15 cellular contexts compared by ENCODE assay signal in genomic region chr6:67683960-67684359, GRCh38.
DNase-seq lines count a peak whose midpoint lies in the region; FAIRE-seq and TF ChIP-seq lines count a peak whose summit lies in the region.
"Had no signal": no experiment of that assay in that cellular context is flagged by ENCODE, and none has a peak within 500 bp of the region (broad histone marks: within the 10 kb centered on the region; RNA-seq: fewer than 3 reads in every experiment).

No MANE protein-coding gene starts in this region.

- H3K4ac ChIP-seq in mesenchymal stem cell (ENCODE audit: low read depth in 1 of 2, low read length in 2 of 2), result no peak overlapping the region

- H3K27ac Mint-ChIP-seq in activated CD4-positive, alpha-beta T cell treated with anti-CD3 and anti-CD28 coated beads, Interleukin-2, amount 10 ng/mL, durations not matched to agents 24 days and 14 days, result no peak overlapping the region
- H3K27ac Mint-ChIP-seq: activated naive CD8-positive, alpha-beta T cell treated with anti-CD3 and anti-CD28 coated beads, Interleukin-2, amount 10 ng/mL, durations not matched to agents 7 days and 5 days; CD4-positive, alpha-beta memory T cell; T-helper 17 cell had no signal

- no peak overlapping the region for H3K18ac ChIP-seq in mesenchymal stem cell (ENCODE audit: low read depth in 1 of 2, low read length in 2 of 2)

- no peaks in the 10 kb centered on the region for H3K9me3 ChIP-seq in mesenchymal stem cell (ENCODE audit: control insufficient read depth, low read length)

- H3K4me1 ChIP-seq in mesenchymal stem cell (ENCODE audit: control insufficient read depth, insufficient read depth, low read depth, low read length), result no peaks in the 10 kb centered on the region

- no peak overlapping the region for H3K23ac ChIP-seq in mesenchymal stem cell (ENCODE audit: low read length in 2 of 2)

- H3K4me2 ChIP-seq in mesenchymal stem cell (ENCODE audit: low read length, poor library complexity, severe bottlenecking), result no peak overlapping the region

- H2AK5ac ChIP-seq in mesenchymal stem cell (ENCODE audit: low read length, severe bottlenecking), result no peak overlapping the region

- intact Hi-C loops in lower leg skin (cut with DNase I; ENCODE audit: low total_unique reads), result no loop called here
- intact Hi-C loops in activated CD4-positive, alpha-beta T cell treated with anti-CD3 and anti-CD28 coated beads, Interleukin-2, amount 10 ng/mL, durations not matched to agents 24 days and 14 days (cut with micrococcal nuclease), result no loop called here

- no peaks in the 10 kb centered on the region for H3K79me1 ChIP-seq in mesenchymal stem cell (replicated peaks; ENCODE audit: low read length, poor library complexity, severe bottlenecking)

- no peak overlapping the region for H4K8ac ChIP-seq in mesenchymal stem cell (ENCODE audit: low read length)

- no peak overlapping the region for H2AFZ ChIP-seq in mesenchymal stem cell (ENCODE audit: low read depth, low read length)

- DNase-seq in GDM1 (lab: John Stamatoyannopoulos, UW) (peak; percentile 34), NOMO-1 treated with dmso at 0.1 percent for 144 hours (lab: John Stamatoyannopoulos, UW; ENCODE audit: unreplicated experiment) (peak; percentile 76), astrocyte of the hippocampus (ENCODE audit: low read depth, low spot score) (peak; percentile 41), mesenchymal stem cell (peak; percentile 76), SIG-M5 treated with dmso at 0.1 percent for 504 hours (lab: John Stamatoyannopoulos, UW; ENCODE audit: unreplicated experiment) (no peak), lower leg skin (ENCODE audit: low spot score in 2 of 2) (no peak), GM12892 (ENCODE audit: insufficient read length) (no peak)
- no peak for DNase-seq in activated CD4-positive, alpha-beta T cell treated with anti-CD3 and anti-CD28 coated beads, Interleukin-2, amount 10 ng/mL, durations not matched to agents 24 days and 14 days
- DNase-seq: activated naive CD8-positive, alpha-beta T cell treated with anti-CD3 and anti-CD28 coated beads, Interleukin-2, amount 10 ng/mL, durations not matched to agents 7 days and 5 days; CD4-positive, alpha-beta memory T cell; effector CD8-positive, alpha-beta T cell; NCI-H1092 treated with DMSO at 0.1 percent for 48 hours; NCI-H69; T-helper 17 cell had no signal

- no peak for FAIRE-seq in GM12892 (lab: Jason Lieb, UNC)

- no peak overlapping the region for H2BK12ac ChIP-seq in mesenchymal stem cell (ENCODE audit: low read length in 2 of 2)

- WGBS in mesenchymal stem cell, result no CpG with 5 or more reads among the region's 1 CpG
- WGBS in lower leg skin, 2 donors, result 59 to 60% methylated on average over 1 of the region's 1 CpG

- H3K27me3 ChIP-seq in mesenchymal stem cell (ENCODE audit: control insufficient read depth in 1 of 2, insufficient read depth in 1 of 2, low read length in 2 of 2), result no peaks in the 10 kb centered on the region

- H3K27me3 Mint-ChIP-seq in activated CD4-positive, alpha-beta T cell treated with anti-CD3 and anti-CD28 coated beads, Interleukin-2, amount 10 ng/mL, durations not matched to agents 24 days and 14 days, result no peaks in the 10 kb centered on the region
- H3K27me3 Mint-ChIP-seq: activated naive CD8-positive, alpha-beta T cell treated with anti-CD3 and anti-CD28 coated beads, Interleukin-2, amount 10 ng/mL, durations not matched to agents 7 days and 5 days; CD4-positive, alpha-beta memory T cell; T-helper 17 cell had no signal

- H3K27ac ChIP-seq in mesenchymal stem cell (ENCODE audit: low read length, poor library complexity, severe bottlenecking), result peak overlapping the region; percentile 4
- H3K27ac ChIP-seq: skin epidermis had no signal

- TF ChIP-seq POLR2A in lower leg skin (IDR thresholded peaks at IDR 0.05), result no peak
- no peak for TF ChIP-seq POLR2A in GM12892 (IDR thresholded peaks at IDR 0.05; ENCODE audit: low read depth, low read length)

- TF ChIP-seq CTCF in lower leg skin (IDR thresholded peaks at IDR 0.05), result no peak

- no peak overlapping the region for H3K9ac ChIP-seq in mesenchymal stem cell (ENCODE audit: low read length)

- H3K36me3 ChIP-seq in mesenchymal stem cell (ENCODE audit: control insufficient read depth in 1 of 2, insufficient read depth in 2 of 2, low read depth in 1 of 2, low read length in 2 of 2), result no peaks in the 10 kb centered on the region

- H3K4me3 ChIP-seq in mesenchymal stem cell (ENCODE audit: insufficient read depth in 1 of 2, low read depth in 1 of 2, low read length in 2 of 2) (no peak overlapping the region), lower leg skin (ENCODE audit: low read depth, poor library complexity, severe bottlenecking) (no peak overlapping the region)
- H3K4me3 ChIP-seq: skin epidermis had no signal

- no peak overlapping the region for H2BK5ac ChIP-seq in mesenchymal stem cell (ENCODE audit: low read depth, low read length, poor library complexity, severe bottlenecking)

- no peak overlapping the region for H4K91ac ChIP-seq in mesenchymal stem cell (ENCODE audit: low read length)

- H3K9me3 Mint-ChIP-seq in activated CD4-positive, alpha-beta T cell treated with anti-CD3 and anti-CD28 coated beads, Interleukin-2, amount 10 ng/mL, durations not matched to agents 24 days and 14 days, result no peaks in the 10 kb centered on the region

- H2BK15ac ChIP-seq in mesenchymal stem cell (ENCODE audit: low read depth, poor library complexity, severe bottlenecking), result no peak overlapping the region

- H3K36me3 Mint-ChIP-seq in activated CD4-positive, alpha-beta T cell treated with anti-CD3 and anti-CD28 coated beads, Interleukin-2, amount 10 ng/mL, durations not matched to agents 24 days and 14 days (ENCODE audit: low read depth), result no peaks in the 10 kb centered on the region
- H3K36me3 Mint-ChIP-seq: activated naive CD8-positive, alpha-beta T cell treated with anti-CD3 and anti-CD28 coated beads, Interleukin-2, amount 10 ng/mL, durations not matched to agents 7 days and 5 days; CD4-positive, alpha-beta memory T cell had no signal

- H3K4me3 Mint-ChIP-seq in activated CD4-positive, alpha-beta T cell treated with anti-CD3 and anti-CD28 coated beads, Interleukin-2, amount 10 ng/mL, durations not matched to agents 24 days and 14 days, result no peak overlapping the region
- H3K4me3 Mint-ChIP-seq: activated naive CD8-positive, alpha-beta T cell treated with anti-CD3 and anti-CD28 coated beads, Interleukin-2, amount 10 ng/mL, durations not matched to agents 7 days and 5 days; CD4-positive, alpha-beta memory T cell; T-helper 17 cell had no signal

- no peaks in the 10 kb centered on the region for H3K4me1 Mint-ChIP-seq in activated CD4-positive, alpha-beta T cell treated with anti-CD3 and anti-CD28 coated beads, Interleukin-2, amount 10 ng/mL, durations not matched to agents 24 days and 14 days
- H3K4me1 Mint-ChIP-seq: activated naive CD8-positive, alpha-beta T cell treated with anti-CD3 and anti-CD28 coated beads, Interleukin-2, amount 10 ng/mL, durations not matched to agents 7 days and 5 days; CD4-positive, alpha-beta memory T cell; T-helper 17 cell had no signal

- no peak overlapping the region for H3K14ac ChIP-seq in mesenchymal stem cell (ENCODE audit: low read length in 2 of 2)

- no peak overlapping the region for H2BK120ac ChIP-seq in mesenchymal stem cell (ENCODE audit: low read depth, low read length)

Comparison
In these comparisons a context has a peak if more than half of its experiments do, and no peak if none do; other contexts are left out.
1. DNase-seq: peak in GDM1 (single experiment), NOMO-1 treated with dmso at 0.1 percent for 144 hours (single experiment), astrocyte of the hippocampus (single experiment) and mesenchymal stem cell (single experiment); none in SIG-M5 treated with dmso at 0.1 percent for 504 hours (single experiment), lower leg skin (0 of 2), activated CD4-positive, alpha-beta T cell treated with anti-CD3 and anti-CD28 coated beads, Interleukin-2, amount 10 ng/mL, durations not matched to agents 24 days and 14 days (single experiment) and GM12892 (single experiment).